Comparison of ENCODE assay signal across 5 cellular contexts in the genomic region with DNA sequence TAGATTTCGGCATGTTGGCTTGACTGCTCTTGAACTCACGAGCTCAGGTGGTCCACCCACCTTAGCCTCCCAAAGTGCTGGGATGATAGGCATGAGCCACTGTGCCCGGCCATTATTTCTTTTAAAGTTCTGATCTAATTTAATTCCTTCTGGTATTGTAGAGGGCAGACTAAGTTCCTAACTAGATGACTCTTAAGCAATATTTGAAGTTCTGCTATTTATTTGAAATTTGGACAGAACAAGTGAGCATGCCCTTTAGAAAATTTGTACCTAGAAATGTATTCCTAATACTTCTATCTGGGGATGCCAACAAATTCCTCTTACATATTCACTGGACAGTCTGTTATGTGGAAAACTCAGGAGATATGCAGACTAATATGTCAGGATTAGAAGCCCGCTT.
"Had no signal": no experiment of that assay in that cellular context is flagged by ENCODE, and none has a peak within 500 bp of the region (broad histone marks: within the 10 kb centered on the region; RNA-seq: fewer than 3 reads in every experiment).

No MANE protein-coding gene starts in this region.

- FAIRE-seq: HTR-8/SVneo, K562 had no signal

- H3K27ac ChIP-seq: HL-60 had no signal

- DNase-seq: IMR-90, KBM-7 had no signal

- H3K4me3 ChIP-seq: K562 had no signal

- ATAC-seq: K562 had no signal
